In the genomic region with DNA sequence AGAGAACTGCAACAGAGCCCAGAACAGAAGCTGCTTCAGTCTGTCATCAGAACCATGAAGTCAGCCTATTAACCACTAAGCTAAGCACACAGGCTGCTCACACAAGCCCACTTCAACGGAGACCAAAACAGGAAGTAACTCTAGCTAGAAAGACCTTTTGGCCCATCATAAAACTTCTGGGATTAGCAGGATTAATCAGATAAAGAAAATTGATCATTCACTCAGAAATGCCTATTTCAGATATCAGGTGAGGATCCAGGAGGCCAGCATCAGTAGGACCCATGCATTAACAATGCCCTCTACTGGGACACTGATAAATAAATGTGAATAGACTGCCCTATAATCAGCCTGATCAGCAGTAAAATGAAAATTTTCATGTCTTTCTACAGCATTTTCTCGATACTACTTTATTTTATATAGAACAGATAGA, we compare ENCODE assay signal across 13 cellular contexts.
DNase-seq lines count a peak whose midpoint lies in the region; TF ChIP-seq lines count a peak whose summit lies in the region.
"Had no signal": no experiment of that assay in that cellular context is flagged by ENCODE, and none has a peak within 500 bp of the region (broad histone marks: within the 10 kb centered on the region; RNA-seq: fewer than 3 reads in every experiment).

No MANE protein-coding gene starts in this region.

- intact Hi-C loops in activated CD4-positive, alpha-beta memory T cell treated with anti-CD3 and anti-CD28 coated beads for 36 hours (cut with micrococcal nuclease): loop anchor here (5.0 kb wide), 1 partner anchor 430 kb away; no protein-coding TSS in a partner anchor

- DNase-seq in GM13977 (ENCODE audit: low spot score): peak; percentile 9
- peak; percentile 7 for DNase-seq in NCI-H69 (lab: John Stamatoyannopoulos, UW)
- DNase-seq in astrocyte of the spinal cord (ENCODE audit: low read depth, low spot score): no peak
- DNase-seq in activated CD4-positive, alpha-beta memory T cell treated with anti-CD3 and anti-CD28 coated beads for 36 hours: no peak
- no peak for DNase-seq in NCI-H1930 (lab: John Stamatoyannopoulos, UW)
- DNase-seq in activated CD4-positive, alpha-beta T cell treated with anti-CD3 and anti-CD28 coated beads for 4 hours: no peak
- DNase-seq in islet precursor cell: no peak
- DNase-seq: activated CD8-positive, alpha-beta memory T cell treated with anti-CD3 and anti-CD28 coated beads for 24 hours; activated naive CD8-positive, alpha-beta T cell treated with anti-CD3 and anti-CD28 coated beads for 36 hours; left ventricle myocardium inferior; ovary had no signal

- no peak overlapping the region for H3K4me3 Mint-ChIP-seq in activated CD4-positive, alpha-beta memory T cell treated with anti-CD3 and anti-CD28 coated beads for 36 hours
- H3K4me3 Mint-ChIP-seq: activated naive CD8-positive, alpha-beta T cell treated with anti-CD3 and anti-CD28 coated beads for 36 hours; T-helper 1 cell treated with Interleukin-12 subunit alpha and Interleukin-12 subunit beta and Interleukin-4 antibody, amounts not matched to agents 30 μg/mL and 1 μg/mL, for 36 hours had no signal

- POLR2A ChIA-PET in activated CD4-positive, alpha-beta memory T cell treated with anti-CD3 and anti-CD28 coated beads for 36 hours (lab: Charles Lee): no interaction called here

- H3K9me3 Mint-ChIP-seq in activated CD4-positive, alpha-beta memory T cell treated with anti-CD3 and anti-CD28 coated beads for 36 hours: no peaks in the 10 kb centered on the region
- H3K9me3 Mint-ChIP-seq: activated naive CD8-positive, alpha-beta T cell treated with anti-CD3 and anti-CD28 coated beads for 36 hours; T-helper 1 cell treated with Interleukin-12 subunit alpha and Interleukin-12 subunit beta and Interleukin-4 antibody, amounts not matched to agents 30 μg/mL and 1 μg/mL, for 36 hours had no signal

- TF ChIP-seq CTCF in 22Rv1 (IDR thresholded peaks at IDR 0.05) (peak; percentile 73), GM13977 (IDR thresholded peaks at IDR 0.05; ENCODE audit: extremely low read depth, insufficient read depth, missing control alignments) (peak; percentile 57), astrocyte of the spinal cord (IDR thresholded peaks at IDR 0.05; ENCODE audit: low read depth, low read length) (peak; percentile 3)

- H3K4me3 ChIP-seq in astrocyte of the spinal cord (ENCODE audit: low read depth, low read length): no peak overlapping the region
- H3K4me3 ChIP-seq: left ventricle myocardium inferior, ovary had no signal

- in situ Hi-C loops in GM13977 (cut with MboI; ENCODE audit: low pct_unique_long_range_greater_than_20kb, low sequenced_read_pairs, unreplicated experiment) (no loop called here), astrocyte of the spinal cord (cut with HindIII; ENCODE audit: low sequenced_read_pairs) (no loop called here)

- no peaks in the 10 kb centered on the region for H3K36me3 Mint-ChIP-seq in activated CD4-positive, alpha-beta memory T cell treated with anti-CD3 and anti-CD28 coated beads for 36 hours

- H3K4me1 Mint-ChIP-seq in activated CD4-positive, alpha-beta memory T cell treated with anti-CD3 and anti-CD28 coated beads for 36 hours (ENCODE audit: low read depth): no peaks in the 10 kb centered on the region
- H3K4me1 Mint-ChIP-seq: activated naive CD8-positive, alpha-beta T cell treated with anti-CD3 and anti-CD28 coated beads for 36 hours had no signal

- H3K27ac ChIP-seq in 22Rv1: peak overlapping the region; percentile 29; the same call in 1 of the 2 replicates
- H3K27ac ChIP-seq: left ventricle myocardium inferior, ovary had no signal

- CTCF ChIA-PET in activated CD4-positive, alpha-beta memory T cell treated with anti-CD3 and anti-CD28 coated beads for 36 hours (lab: Charles Lee): interaction anchor here (0.6 to 1.3 kb wide), 3 partner anchors 700 to 1134 kb away, joined by 3 to 6 read pairs (median 5); no protein-coding TSS in a partner anchor

- no peaks in the 10 kb centered on the region for H3K27me3 Mint-ChIP-seq in activated CD4-positive, alpha-beta memory T cell treated with anti-CD3 and anti-CD28 coated beads for 36 hours
- H3K27me3 Mint-ChIP-seq: activated naive CD8-positive, alpha-beta T cell treated with anti-CD3 and anti-CD28 coated beads for 36 hours had no signal

- no peak overlapping the region for H3K27ac Mint-ChIP-seq in activated CD4-positive, alpha-beta memory T cell treated with anti-CD3 and anti-CD28 coated beads for 36 hours
- H3K27ac Mint-ChIP-seq: activated naive CD8-positive, alpha-beta T cell treated with anti-CD3 and anti-CD28 coated beads for 36 hours; T-helper 1 cell treated with Interleukin-12 subunit alpha and Interleukin-12 subunit beta and Interleukin-4 antibody, amounts not matched to agents 30 μg/mL and 1 μg/mL, for 36 hours had no signal

Comparison
In these comparisons a context has a peak if more than half of its experiments do, and no peak if none do; other contexts are left out.
1. CTCF ChIP-seq: peak in every context shown above with its lines; median percentile 73 in 22Rv1; 57 in GM13977; 3 in astrocyte of the spinal cord.
2. DNase-seq: peak in GM13977 (single experiment) and NCI-H69 (single experiment); none in astrocyte of the spinal cord (single experiment), activated CD4-positive, alpha-beta memory T cell treated with anti-CD3 and anti-CD28 coated beads for 36 hours (single experiment), NCI-H1930 (0 of 2), activated CD4-positive, alpha-beta T cell treated with anti-CD3 and anti-CD28 coated beads for 4 hours (0 of 2) and islet precursor cell (single experiment).